In genomic region chr2:188318161-188318749, GRCh38 we compare ENCODE assay signal across 1 cellular context.
TF ChIP-seq lines count a peak whose summit lies in the region.

No MANE protein-coding gene starts in this region.

TF ChIP-seq in H1, 55 proteins besides CTCF, POLR2A, EP300 and RAD21:
- TF ChIP-seq KDM1A (IDR thresholded peaks at IDR 0.05; ENCODE audit: borderline replicate concordance, low read length) (no peak), POU5F1 (IDR thresholded peaks at IDR 0.05; ENCODE audit: low read depth, low read length) (no peak), SRF (IDR thresholded peaks at IDR 0.05; ENCODE audit: low read depth, low read length) (no peak), TAF7 (optimal IDR thresholded peaks at IDR 0.05; ENCODE audit: borderline replicate concordance, low read depth, low read length) (no peak), MAFK (IDR thresholded peaks at IDR 0.05; ENCODE audit: low read depth, low read length) (no peak), NRF1 (IDR thresholded peaks at IDR 0.05; ENCODE audit: low read depth, low read length) (no peak), HDAC6 (IDR thresholded peaks at IDR 0.05; ENCODE audit: low read depth, low read length) (no peak), MAX (IDR thresholded peaks at IDR 0.05) (no peak), HDAC2 (IDR thresholded peaks at IDR 0.05; ENCODE audit: borderline replicate concordance in 1 of 2, low read depth in 2 of 2, low read length in 2 of 2) (no peak), KDM4A (IDR thresholded peaks at IDR 0.05; ENCODE audit: low read depth, low read length, severe bottlenecking) (no peak)
